ENCODE assay signal across 10 cellular contexts in the genomic region with DNA sequence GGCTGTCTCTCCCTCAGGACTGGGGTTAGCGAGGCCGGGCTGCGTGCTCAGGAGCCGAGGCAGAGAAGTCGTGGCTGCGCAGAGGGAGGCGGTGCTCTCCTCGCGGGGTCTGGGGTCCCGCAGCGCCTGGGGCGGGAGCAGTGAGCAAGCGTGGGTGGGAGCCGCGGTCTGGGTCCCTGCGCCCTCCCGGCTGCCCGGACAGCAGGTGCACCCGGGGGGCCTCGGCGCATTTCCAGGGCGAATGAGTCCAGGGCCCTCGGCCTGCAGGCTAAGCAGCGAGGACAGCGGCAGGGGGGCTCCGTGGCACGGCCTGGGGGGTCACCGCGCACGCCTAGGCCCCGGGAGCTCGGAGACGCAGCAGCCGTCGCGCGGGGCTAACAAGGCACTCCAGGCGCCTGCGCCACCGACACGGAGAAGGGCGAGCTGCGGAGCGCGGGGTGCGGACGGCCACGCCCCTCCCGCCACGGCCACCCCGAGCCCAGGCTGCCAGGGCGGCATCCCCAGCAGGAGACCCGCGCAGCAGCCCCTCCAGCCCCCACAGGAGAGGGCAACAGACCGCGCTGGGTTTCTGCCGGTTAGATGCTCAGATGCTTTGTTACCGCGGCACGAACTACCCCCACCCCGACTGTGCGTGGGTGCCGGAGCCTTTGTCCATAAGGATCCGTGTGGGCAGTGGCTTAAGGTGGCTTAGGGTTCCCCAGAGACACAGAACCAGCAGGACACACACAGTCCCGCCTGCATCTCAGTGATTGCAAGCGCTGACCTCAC.
DNase-seq lines count a peak whose midpoint lies in the region; ATAC-seq and TF ChIP-seq lines count a peak whose summit lies in the region.
"Had no signal": no experiment of that assay in that cellular context is flagged by ENCODE, and none has a peak within 500 bp of the region (broad histone marks: within the 10 kb centered on the region; RNA-seq: fewer than 3 reads in every experiment).

No MANE protein-coding gene starts in this region.

- H3K4me3 ChIP-seq in SK-N-SH (ENCODE audit: low read depth in 2 of 2, low read length in 1 of 2): peak overlapping the region in 1 of 2 experiments; percentile 47; a peak in 2 of 4 replicates
- peak overlapping the region; percentile 60 for H3K4me3 ChIP-seq in iPS-20b (ENCODE audit: low read length)
- H3K4me3 ChIP-seq in Karpas-422 (ENCODE audit: low read length): no peak overlapping the region
- H3K4me3 ChIP-seq in PC-9: no peak overlapping the region

- WGBS in SK-N-SH (ENCODE audit: low lambda C conversion rate): 3% methylated on average over 11 of the region's 66 CpGs

- H3K27me3 ChIP-seq in SK-N-SH (ENCODE audit: insufficient read depth): no peaks in the 10 kb centered on the region
- H3K27me3 ChIP-seq in iPS-20b (ENCODE audit: insufficient read depth, low read length): peaks cover 58% of the 10 kb centered on the region
- H3K27me3 ChIP-seq in Karpas-422 (ENCODE audit: low read length): no peaks in the 10 kb centered on the region
- H3K27me3 ChIP-seq in PC-9 (ENCODE audit: insufficient read depth, low read depth): peaks cover 74% of the 10 kb centered on the region

- H3K9me3 Mint-ChIP-seq in stimulated activated memory B cell treated with anti-CD40 and anti-IgM and Interleukin-4, amounts not matched to agents 10 μg/mL and 1 μg/mL and 100 μg/mL, for 72 hours: no peaks in the 10 kb centered on the region

- no peaks in the 10 kb centered on the region for H3F3A ChIP-seq in SK-N-SH (replicated peaks; ENCODE audit: insufficient read depth)
- H3F3A ChIP-seq in PC-9 (ENCODE audit: insufficient read depth, low read depth): no peaks in the 10 kb centered on the region

- peaks cover 0 to 5% of the 10 kb centered on the region in 2 experiments; a peak in 1 of 4 replicates for H3K4me1 ChIP-seq in SK-N-SH (ENCODE audit: control insufficient read depth in 1 of 2, insufficient read depth in 2 of 2, low read depth in 1 of 2, low read length in 1 of 2)
- H3K4me1 ChIP-seq in iPS-20b (ENCODE audit: insufficient read depth, low read length): no peaks in the 10 kb centered on the region; the same call in 1 of the 2 replicates
- no peaks in the 10 kb centered on the region for H3K4me1 ChIP-seq in Karpas-422 (ENCODE audit: low read length)
- H3K4me1 ChIP-seq in PC-9 (replicated peaks; ENCODE audit: insufficient read depth): no peaks in the 10 kb centered on the region

- H3K9ac ChIP-seq in SK-N-SH (no peak overlapping the region), iPS-20b (ENCODE audit: low read depth, low read length) (no peak overlapping the region), Karpas-422 (ENCODE audit: low read length) (no peak overlapping the region)

- H2AFZ ChIP-seq in SK-N-SH (ENCODE audit: low read depth) (no peak overlapping the region), Karpas-422 (ENCODE audit: low read length) (no peak overlapping the region), PC-9 (no peak overlapping the region)

- H3K36me3 Mint-ChIP-seq in stimulated activated memory B cell treated with anti-CD40 and anti-IgM and Interleukin-4, amounts not matched to agents 10 μg/mL and 1 μg/mL and 100 μg/mL, for 72 hours: no peaks in the 10 kb centered on the region

- H3K4me2 ChIP-seq in SK-N-SH (no peak overlapping the region), Karpas-422 (ENCODE audit: low read depth, low read length, poor library complexity, severe bottlenecking) (no peak overlapping the region), PC-9 (no peak overlapping the region)

- H3K9me3 ChIP-seq in SK-N-SH: no peaks in the 10 kb centered on the region
- H3K9me3 ChIP-seq in iPS-20b (ENCODE audit: insufficient read depth, low read depth, low read length): no peaks in the 10 kb centered on the region
- no peaks in the 10 kb centered on the region for H3K9me3 ChIP-seq in Karpas-422 (ENCODE audit: low read length)
- no peaks in the 10 kb centered on the region for H3K9me3 ChIP-seq in PC-9 (ENCODE audit: insufficient read depth, low read depth)
- H3K9me3 ChIP-seq: pancreas had no signal

- H3K4me3 Mint-ChIP-seq in stimulated activated memory B cell treated with anti-CD40 and anti-IgM and Interleukin-4, amounts not matched to agents 10 μg/mL and 1 μg/mL and 100 μg/mL, for 72 hours: no peak overlapping the region

- POLR2A ChIA-PET in SK-N-SH (lab: Yijun Ruan, JAX): interaction anchor here (0.6 to 1.3 kb wide), 4 partner anchors 62 to 136 kb away, joined by 3 read pairs; no protein-coding TSS in a partner anchor
- POLR2A ChIA-PET in PC-9 (lab: Charles Lee; ENCODE audit: unreplicated experiment): no interaction called here

- TF ChIP-seq CTCF in SK-N-SH (IDR thresholded peaks at IDR 0.05) (no peak), PC-9 (conservative IDR thresholded peaks at IDR 0.05) (no peak)

- no peak for TF ChIP-seq RAD21 in SK-N-SH (IDR thresholded peaks at IDR 0.05; ENCODE audit: low read length)

- peaks cover 82% of the 10 kb centered on the region for H3K27me3 Mint-ChIP-seq in stimulated activated memory B cell treated with anti-CD40 and anti-IgM and Interleukin-4, amounts not matched to agents 10 μg/mL and 1 μg/mL and 100 μg/mL, for 72 hours

- H3K79me2 ChIP-seq in SK-N-SH (ENCODE audit: insufficient read depth): no peaks in the 10 kb centered on the region
- no peaks in the 10 kb centered on the region for H3K79me2 ChIP-seq in Karpas-422 (ENCODE audit: low read length)
- H3K79me2 ChIP-seq in PC-9 (ENCODE audit: low read depth): no peaks in the 10 kb centered on the region

- H3K27ac Mint-ChIP-seq in stimulated activated memory B cell treated with anti-CD40 and anti-IgM and Interleukin-4, amounts not matched to agents 10 μg/mL and 1 μg/mL and 100 μg/mL, for 72 hours: no peak overlapping the region

- H3K9me2 ChIP-seq in SK-N-SH (no peaks in the 10 kb centered on the region), Karpas-422 (replicated peaks; ENCODE audit: insufficient read depth, low read length) (no peaks in the 10 kb centered on the region), PC-9 (ENCODE audit: insufficient read depth) (no peaks in the 10 kb centered on the region)

- H4K20me1 ChIP-seq in SK-N-SH (ENCODE audit: insufficient read depth) (no peaks in the 10 kb centered on the region), Karpas-422 (ENCODE audit: insufficient read depth, low read depth, low read length) (no peaks in the 10 kb centered on the region; the same call in 1 of the 2 replicates), PC-9 (ENCODE audit: insufficient read depth) (no peaks in the 10 kb centered on the region)

- BruUV-seq in PC-9 (replicated peaks; lab: Mats Ljungman, UMichigan): no TSS peak

- intact Hi-C loops in PC-9 (cut with micrococcal nuclease; ENCODE audit: unreplicated experiment): no loop called here

- H3K36me3 ChIP-seq in SK-N-SH (replicated peaks in 1 of 2; ENCODE audit: control insufficient read depth in 1 of 2, insufficient read depth in 2 of 2, low read length in 1 of 2) (no peaks in the 10 kb centered on the region), iPS-20b (ENCODE audit: insufficient read depth, low read depth, low read length) (no peaks in the 10 kb centered on the region), Karpas-422 (ENCODE audit: insufficient read depth, low read length) (no peaks in the 10 kb centered on the region), PC-9 (ENCODE audit: low read depth) (no peaks in the 10 kb centered on the region)
- H3K36me3 ChIP-seq: pancreas had no signal

- CTCF ChIA-PET in SK-N-SH (lab: Yijun Ruan, JAX): interaction anchor here (0.7 to 1.6 kb wide), 3 partner anchors 15 to 325 kb away, joined by 3 read pairs; no protein-coding TSS in a partner anchor
- CTCF ChIA-PET in PC-9 (lab: Charles Lee): no interaction called here

- TF ChIP-seq EP300 in SK-N-SH (IDR thresholded peaks at IDR 0.05; ENCODE audit: borderline replicate concordance in 1 of 2, low read depth in 1 of 2, low read length in 1 of 2): no peak

- peak overlapping the region in 1 of 2 experiments; percentile 65; a peak in 1 of 4 replicates for H3K27ac ChIP-seq in SK-N-SH (ENCODE audit: low read depth in 2 of 2, low read length in 1 of 2)
- no peak overlapping the region for H3K27ac ChIP-seq in iPS-20b (ENCODE audit: low read length)
- no peak overlapping the region for H3K27ac ChIP-seq in Karpas-422 (ENCODE audit: low read length)
- H3K27ac ChIP-seq in PC-9: no peak overlapping the region
- H3K27ac ChIP-seq: pancreas had no signal

- no peak; the same call in 1 of the 3 replicates for ATAC-seq in SK-N-SH treated with all-trans-retinoic acid at 6 μM for 48 hours
- ATAC-seq in stimulated activated memory B cell treated with anti-CD40 and anti-IgM and Interleukin-4, amounts not matched to agents 10 μg/mL and 1 μg/mL and 100 μg/mL, for 72 hours: peak; percentile 28

- DNase-seq in SK-N-SH: peak; percentile 85
- peak; percentile 67 for DNase-seq in NCI-H82 (lab: John Stamatoyannopoulos, UW)
- no peak for DNase-seq in HK-2 (ENCODE audit: unreplicated experiment)
- no peak for DNase-seq in Karpas-422
- no peak for DNase-seq in PC-9
- DNase-seq: hippocampal formation had no signal

- H3K4me1 Mint-ChIP-seq in stimulated activated memory B cell treated with anti-CD40 and anti-IgM and Interleukin-4, amounts not matched to agents 10 μg/mL and 1 μg/mL and 100 μg/mL, for 72 hours: peaks cover 12% of the 10 kb centered on the region

TF ChIP-seq in SK-N-SH, 30 proteins besides CTCF, POLR2A, EP300 and RAD21:
- TF ChIP-seq MXI1 (IDR thresholded peaks at IDR 0.05; ENCODE audit: low read depth, low read length): 0 out of 2 replicates have a peak, but pooled peaks have one; percentile 18
- TF ChIP-seq NRF1 (IDR thresholded peaks at IDR 0.05; ENCODE audit: low read depth, low read length): peak; percentile 51; the same call in 1 of the 2 replicates
- no peak for TF ChIP-seq RFX5 (IDR thresholded peaks at IDR 0.05; ENCODE audit: low read length)

Comparison
In these comparisons a context has a peak if more than half of its experiments do, and no peak if none do; other contexts are left out.
1. DNase-seq: peak in SK-N-SH (single experiment) and NCI-H82 (single experiment); none in HK-2 (single experiment), Karpas-422 (single experiment) and PC-9 (0 of 2).